ENCODE assay signal across 10 cellular contexts in genomic region chr9:3794005-3794404, GRCh38.
DNase-seq lines count a peak whose midpoint lies in the region; ATAC-seq, FAIRE-seq and TF ChIP-seq lines count a peak whose summit lies in the region.
"Had no signal": no experiment of that assay in that cellular context is flagged by ENCODE, and none has a peak within 500 bp of the region (broad histone marks: within the 10 kb centered on the region; RNA-seq: fewer than 3 reads in every experiment).

No MANE protein-coding gene starts in this region.

- ATAC-seq in GM18867 (IDR thresholded peaks at IDR 0.05; ENCODE audit: unreplicated experiment) (no peak), HG02571 (IDR thresholded peaks at IDR 0.05; ENCODE audit: unreplicated experiment) (no peak)
- ATAC-seq in stimulated activated naive CD8-positive, alpha-beta T cell treated with anti-CD3 and anti-CD28 coated beads, Interleukin-15, amount 100 ng/mL, for 72 hours: no peak

- peak; percentile 91 for FAIRE-seq in endometrium (lab: Jason Lieb, UNC)

- TF ChIP-seq CTCF in osteocyte (IDR thresholded peaks at IDR 0.05): no peak

- H3K9me3 Mint-ChIP-seq in osteocyte (ENCODE audit: unreplicated experiment): no peaks in the 10 kb centered on the region
- H3K9me3 Mint-ChIP-seq in stimulated activated naive CD8-positive, alpha-beta T cell treated with anti-CD3 and anti-CD28 coated beads, Interleukin-15, amount 100 ng/mL, for 72 hours: peaks cover 0 to 10% of the 10 kb centered on the region in 2 donors
- H3K9me3 Mint-ChIP-seq: activated CD4-positive, alpha-beta T cell treated with anti-CD3 and anti-CD28 coated beads, Interleukin-2, amount 10 ng/mL, durations not matched to agents 7 days and 5 days had no signal

- no peaks in the 10 kb centered on the region for H3K36me3 Mint-ChIP-seq in osteocyte (ENCODE audit: unreplicated experiment)

- H3K4me3 Mint-ChIP-seq in osteocyte (ENCODE audit: unreplicated experiment): peak overlapping the region; percentile 24
- H3K4me3 Mint-ChIP-seq in stimulated activated naive CD8-positive, alpha-beta T cell treated with anti-CD3 and anti-CD28 coated beads, Interleukin-15, amount 100 ng/mL, for 72 hours: no peak overlapping the region
- H3K4me3 Mint-ChIP-seq: activated CD4-positive, alpha-beta T cell treated with anti-CD3 and anti-CD28 coated beads, Interleukin-2, amount 10 ng/mL, durations not matched to agents 7 days and 5 days had no signal

- DNase-seq in GM03348 (ENCODE audit: low spot score): peak; percentile 47
- peak; percentile 67 for DNase-seq in NCI-H510A treated with DMSO at 0.1 percent for 48 hours (lab: John Stamatoyannopoulos, UW)
- no peak for DNase-seq in osteocyte (ENCODE audit: extremely low spot score, unreplicated experiment)
- DNase-seq in NCI-H1694 treated with DMSO at 0.1 percent for 48 hours (lab: John Stamatoyannopoulos, UW): no peak
- DNase-seq in stimulated activated naive CD8-positive, alpha-beta T cell treated with anti-CD3 and anti-CD28 coated beads, Interleukin-15, amount 100 ng/mL, for 72 hours: no peak
- DNase-seq: activated CD4-positive, alpha-beta T cell treated with anti-CD3 and anti-CD28 coated beads, Interleukin-2, amount 10 ng/mL, durations not matched to agents 7 days and 5 days; EL had no signal

- no peaks in the 10 kb centered on the region for H3K27me3 Mint-ChIP-seq in osteocyte (ENCODE audit: unreplicated experiment)
- H3K27me3 Mint-ChIP-seq in stimulated activated naive CD8-positive, alpha-beta T cell treated with anti-CD3 and anti-CD28 coated beads, Interleukin-15, amount 100 ng/mL, for 72 hours: peaks cover 7% of the 10 kb centered on the region

- peaks cover 10% of the 10 kb centered on the region for H3K4me1 Mint-ChIP-seq in osteocyte (ENCODE audit: unreplicated experiment)
- H3K4me1 Mint-ChIP-seq in stimulated activated naive CD8-positive, alpha-beta T cell treated with anti-CD3 and anti-CD28 coated beads, Interleukin-15, amount 100 ng/mL, for 72 hours: no peaks in the 10 kb centered on the region
- H3K4me1 Mint-ChIP-seq: activated CD4-positive, alpha-beta T cell treated with anti-CD3 and anti-CD28 coated beads, Interleukin-2, amount 10 ng/mL, durations not matched to agents 7 days and 5 days had no signal

- H3K27ac Mint-ChIP-seq in osteocyte (ENCODE audit: unreplicated experiment): peak overlapping the region; percentile 64
- H3K27ac Mint-ChIP-seq in stimulated activated naive CD8-positive, alpha-beta T cell treated with anti-CD3 and anti-CD28 coated beads, Interleukin-15, amount 100 ng/mL, for 72 hours: no peak overlapping the region
- H3K27ac Mint-ChIP-seq: activated CD4-positive, alpha-beta T cell treated with anti-CD3 and anti-CD28 coated beads, Interleukin-2, amount 10 ng/mL, durations not matched to agents 7 days and 5 days had no signal

Comparison
In these comparisons a context has a peak if more than half of its experiments do, and no peak if none do; other contexts are left out.
1. DNase-seq: peak in GM03348 (single experiment) and NCI-H510A treated with DMSO at 0.1 percent for 48 hours (single experiment); none in osteocyte (single experiment), NCI-H1694 treated with DMSO at 0.1 percent for 48 hours (single experiment) and stimulated activated naive CD8-positive, alpha-beta T cell treated with anti-CD3 and anti-CD28 coated beads, Interleukin-15, amount 100 ng/mL, for 72 hours (0 of 2).